In genomic region chr2:136255127-136255526, GRCh38 we compare ENCODE assay signal across 16 cellular contexts.
DNase-seq lines count a peak whose midpoint lies in the region; ATAC-seq, FAIRE-seq and TF ChIP-seq lines count a peak whose summit lies in the region.
"Had no signal": no experiment of that assay in that cellular context is flagged by ENCODE, and none has a peak within 500 bp of the region (broad histone marks: within the 10 kb centered on the region; RNA-seq: fewer than 3 reads in every experiment).

No MANE protein-coding gene starts in this region.

- no peaks in the 10 kb centered on the region for H3K36me3 ChIP-seq in SU-DHL-6 (ENCODE audit: low read length)

- DNase-seq in activated T-cell treated with anti-CD3 and anti-CD28 coated beads, Interleukin-2, amount 50 U/mL, for 72 hours = no peak
- no peak for DNase-seq in activated T-cell treated with anti-CD3 and anti-CD28 coated beads, Interleukin-2, amount 50 U/mL, for 1 hour
- no peak for DNase-seq in GM12891 (ENCODE audit: insufficient read length, low spot score)
- no peak for DNase-seq in naive thymus-derived CD8-positive, alpha-beta T cell
- DNase-seq in activated effector memory CD4-positive, alpha-beta T cell treated with anti-CD3 and anti-CD28 coated beads, Interleukin-2, amount 50 U/mL, for 16 hours = no peak
- no peak for DNase-seq in NCI-H146 treated with DMSO at 0.1 percent for 48 hours (lab: John Stamatoyannopoulos, UW; ENCODE audit: unreplicated experiment)
- DNase-seq: CD4-positive, alpha-beta memory T cell; HFFc6; NCI-H1436; NCI-H2081; NCI-H226; NCI-H526; PC-9 had no signal

- H3K27ac ChIP-seq in SU-DHL-6 (ENCODE audit: low read depth, low read length) = peak overlapping the region; percentile 84
- H3K27ac ChIP-seq: PC-9 had no signal

- POLR2A ChIA-PET in naive thymus-derived CD8-positive, alpha-beta T cell (lab: Charles Lee) = interaction anchor here (0.6 to 2.1 kb wide), 5 partner anchors 9 to 133 kb away, joined by 3 to 9 read pairs (median 3); no protein-coding TSS in a partner anchor

- H4K20me1 ChIP-seq in SU-DHL-6 (ENCODE audit: low read depth, low read length) = no peaks in the 10 kb centered on the region

- H3K9ac ChIP-seq in SU-DHL-6 (ENCODE audit: low read length) = peak overlapping the region; percentile 37

- H3K4me1 Mint-ChIP-seq in activated T-cell treated with anti-CD3 and anti-CD28 coated beads, Interleukin-2, amount 50 U/mL, for 72 hours (ENCODE audit: low read depth) = peaks cover 28% of the 10 kb centered on the region
- H3K4me1 Mint-ChIP-seq in naive thymus-derived CD8-positive, alpha-beta T cell = peaks cover 10 to 77% (median 30%) of the 10 kb centered on the region in 4 donors

- no peaks in the 10 kb centered on the region for H3K9me2 ChIP-seq in SU-DHL-6 (replicated peaks; ENCODE audit: insufficient read depth, low read length)

- no peak overlapping the region for H3K4me3 Mint-ChIP-seq in activated T-cell treated with anti-CD3 and anti-CD28 coated beads, Interleukin-2, amount 50 U/mL, for 72 hours
- H3K4me3 Mint-ChIP-seq in naive thymus-derived CD8-positive, alpha-beta T cell = peak overlapping the region in 1 of 10 donors; percentile 24
- H3K4me3 Mint-ChIP-seq: CD4-positive, alpha-beta memory T cell; HFFc6 had no signal

- peak overlapping the region; percentile 0 for H2AFZ ChIP-seq in SU-DHL-6 (ENCODE audit: low read depth, low read length, severe bottlenecking)
- H2AFZ ChIP-seq: PC-9 had no signal

- peaks cover 36% of the 10 kb centered on the region for H3F3A ChIP-seq in SU-DHL-6 (ENCODE audit: insufficient read depth)

- no peak for ATAC-seq in activated T-cell treated with anti-CD3 and anti-CD28 coated beads, Interleukin-2, amount 50 U/mL, for 72 hours (replicated peaks in 1 of 2)
- no peak for ATAC-seq in naive thymus-derived CD8-positive, alpha-beta T cell
- ATAC-seq in GM19467 (IDR thresholded peaks at IDR 0.05; ENCODE audit: unreplicated experiment) = no peak

- no peaks in the 10 kb centered on the region for H3K27me3 Mint-ChIP-seq in activated T-cell treated with anti-CD3 and anti-CD28 coated beads, Interleukin-2, amount 50 U/mL, for 72 hours (ENCODE audit: low read depth)
- no peaks in the 10 kb centered on the region for H3K27me3 Mint-ChIP-seq in naive thymus-derived CD8-positive, alpha-beta T cell
- H3K27me3 Mint-ChIP-seq: CD4-positive, alpha-beta memory T cell had no signal

- peak; percentile 59 for FAIRE-seq in GM12891 (lab: Jason Lieb, UNC)
- FAIRE-seq: D721Med had no signal

- H3K36me3 Mint-ChIP-seq in activated T-cell treated with anti-CD3 and anti-CD28 coated beads, Interleukin-2, amount 50 U/mL, for 72 hours (ENCODE audit: insufficient read depth in 2 of 2) = no peaks in the 10 kb centered on the region
- no peaks in the 10 kb centered on the region for H3K36me3 Mint-ChIP-seq in naive thymus-derived CD8-positive, alpha-beta T cell
- H3K36me3 Mint-ChIP-seq: CD4-positive, alpha-beta memory T cell had no signal

- TF ChIP-seq POLR2A in GM12891 (IDR thresholded peaks at IDR 0.05; ENCODE audit: low read depth, low read length) = no peak

- H3K79me2 ChIP-seq in SU-DHL-6 (ENCODE audit: insufficient read depth, low read length) = no peaks in the 10 kb centered on the region

- no peaks in the 10 kb centered on the region for H3K9me3 ChIP-seq in SU-DHL-6 (ENCODE audit: insufficient read depth, low read length)

- peak overlapping the region; percentile 7 for H3K27ac Mint-ChIP-seq in activated T-cell treated with anti-CD3 and anti-CD28 coated beads, Interleukin-2, amount 50 U/mL, for 72 hours
- peak overlapping the region in 7 of 10 donors; percentile 43 to 82 (median 56) for H3K27ac Mint-ChIP-seq in naive thymus-derived CD8-positive, alpha-beta T cell
- H3K27ac Mint-ChIP-seq: HFFc6 had no signal

- peaks cover 2 to 5% of the 10 kb centered on the region in 2 donors for H3K9me3 Mint-ChIP-seq in activated T-cell treated with anti-CD3 and anti-CD28 coated beads, Interleukin-2, amount 50 U/mL, for 72 hours
- peaks cover 0 to 3% (median 0%) of the 10 kb centered on the region in 9 donors for H3K9me3 Mint-ChIP-seq in naive thymus-derived CD8-positive, alpha-beta T cell
- H3K9me3 Mint-ChIP-seq: CD4-positive, alpha-beta memory T cell had no signal

- H3K27me3 ChIP-seq in SU-DHL-6 (ENCODE audit: low read length) = no peaks in the 10 kb centered on the region

- H3K4me3 ChIP-seq in SU-DHL-6 (ENCODE audit: insufficient read depth, low read length, poor library complexity, severe bottlenecking) = peak overlapping the region; percentile 29
- H3K4me3 ChIP-seq: PC-9 had no signal

- H3K4me2 ChIP-seq in SU-DHL-6 (ENCODE audit: low read depth, low read length, poor library complexity, severe bottlenecking) = peak overlapping the region; percentile 47
- H3K4me2 ChIP-seq: PC-9 had no signal

- no peak for TF ChIP-seq CTCF in SU-DHL-6 (IDR thresholded peaks at IDR 0.05; ENCODE audit: insufficient read depth, low read length, poor library complexity, severe bottlenecking)

TF ChIP-seq in GM12891, 5 proteins besides CTCF, POLR2A, EP300 and RAD21:
- no peak for TF ChIP-seq PAX5 (IDR thresholded peaks at IDR 0.05; ENCODE audit: insufficient read depth, low read length, severe bottlenecking)
- no peak for TF ChIP-seq POU2F2 (IDR thresholded peaks at IDR 0.05; ENCODE audit: low read depth, low read length)
- no peak for TF ChIP-seq TAF1 (IDR thresholded peaks at IDR 0.05; ENCODE audit: low read depth, low read length)
- no peak for TF ChIP-seq SPI1 (IDR thresholded peaks at IDR 0.05; ENCODE audit: low read depth, low read length)
- TF ChIP-seq POLR2AphosphoS5 (IDR thresholded peaks at IDR 0.05; ENCODE audit: low read depth, low read length) = no peak
